In genomic region chr22:45468872-45469572, GRCh38 we compare ENCODE assay signal across 13 cellular contexts. TPM values are rescaled to one million over a fixed set of nuclear protein-coding genes. Genes with fewer than 3 reads are reported as not detected.
DNase-seq lines count a peak whose midpoint lies in the region; ATAC-seq, FAIRE-seq and TF ChIP-seq lines count a peak whose summit lies in the region.
"Had no signal": no experiment of that assay in that cellular context is flagged by ENCODE, and none has a peak within 500 bp of the region (broad histone marks: within the 10 kb centered on the region; RNA-seq: fewer than 3 reads in every experiment).

No MANE protein-coding gene starts in this region.

- no peaks in the 10 kb centered on the region for H4K20me1 ChIP-seq in astrocyte (ENCODE audit: insufficient read depth, low read length)

- no peak overlapping the region for H2AFZ ChIP-seq in astrocyte (ENCODE audit: low read depth, low read length)

- peaks cover 5% of the 10 kb centered on the region for H3K27me3 Mint-ChIP-seq in astrocyte (ENCODE audit: low read depth, unreplicated experiment)

- no peak for TF ChIP-seq CTCF in astrocyte (IDR thresholded peaks at IDR 0.05; ENCODE audit: insufficient read depth, low read depth, low read length)

- intact Hi-C loops in head of caudate nucleus (cut with DNase I) = no loop called here

- H3K27ac ChIP-seq in astrocyte (ENCODE audit: low read depth, low read length) (peak overlapping the region; percentile 31), thymus (ENCODE audit: low read depth) (peak overlapping the region; percentile 31)
- H3K27ac ChIP-seq: cardiac muscle cell had no signal

- H3K9me3 Mint-ChIP-seq in astrocyte (ENCODE audit: unreplicated experiment) = peaks cover 5% of the 10 kb centered on the region

- peak overlapping the region; percentile 13 for H3K9ac ChIP-seq in astrocyte (ENCODE audit: low read length)

- H3K4me3 Mint-ChIP-seq in astrocyte (ENCODE audit: unreplicated experiment) = no peak overlapping the region

- no peaks in the 10 kb centered on the region for H3K36me3 ChIP-seq in astrocyte (ENCODE audit: insufficient read depth, low read length)
- H3K36me3 ChIP-seq in thymus (ENCODE audit: control insufficient read depth, insufficient read depth) = no peaks in the 10 kb centered on the region
- H3K36me3 ChIP-seq: cardiac muscle cell had no signal

- FAIRE-seq in astrocyte (lab: Jason Lieb, UNC) = no peak
- FAIRE-seq: TTC549 had no signal

- DNase-seq in HS-27A (ENCODE audit: low read depth) = peak; percentile 22
- peak; percentile 68 for DNase-seq in astrocyte (ENCODE audit: low read depth)
- peak in 27 of 42 donors; percentile 4 to 78 (median 33) for DNase-seq in head of caudate nucleus
- no peak for DNase-seq in MV-4-11 (lab: John Stamatoyannopoulos, UW)
- DNase-seq in stimulated activated CD4-positive, alpha-beta T cell treated with anti-CD3 and anti-CD28 coated beads, Interleukin-1b, Interleukin-23, amount 100 ng/mL, for 48 hours = no peak
- no peak for DNase-seq in iPS-NIHi7 (ENCODE audit: extremely low spot score)
- DNase-seq: activated T-cell treated with anti-CD3 and anti-CD28 coated beads for 4 hours; GF-D8; stimulated activated naive CD4-positive, alpha-beta T cell had no signal

- peaks cover 10% of the 10 kb centered on the region for H3K4me1 Mint-ChIP-seq in astrocyte (ENCODE audit: low read depth, unreplicated experiment)

- H3K79me2 ChIP-seq in astrocyte (ENCODE audit: insufficient read depth, low read length) = no peaks in the 10 kb centered on the region

- WGBS in thymus = 86% methylated on average over 12 of the region's 12 CpGs

- H3K4me1 ChIP-seq in astrocyte (ENCODE audit: insufficient read depth, low read length) (peaks cover 12% of the 10 kb centered on the region), thymus (ENCODE audit: control insufficient read depth, insufficient read depth, low read length) (no peaks in the 10 kb centered on the region)

- H3K27ac Mint-ChIP-seq in astrocyte (ENCODE audit: unreplicated experiment) = no peak overlapping the region

- H3K36me3 Mint-ChIP-seq in astrocyte (ENCODE audit: low read depth, unreplicated experiment) = no peaks in the 10 kb centered on the region

- no peak for ATAC-seq in GM21528 (IDR thresholded peaks at IDR 0.05; ENCODE audit: low FRiP score, unreplicated experiment)

- H3K27me3 ChIP-seq in astrocyte (ENCODE audit: insufficient read depth, low read length) (no peaks in the 10 kb centered on the region), thymus (ENCODE audit: control insufficient read depth, insufficient read depth) (no peaks in the 10 kb centered on the region)
- H3K27me3 ChIP-seq: cardiac muscle cell had no signal

- H3K4me2 ChIP-seq in astrocyte (ENCODE audit: low read length) = peak overlapping the region; percentile 71

- H3K9me3 ChIP-seq in astrocyte (ENCODE audit: insufficient read depth, low read depth, low read length) (peaks cover 4% of the 10 kb centered on the region), thymus (ENCODE audit: control insufficient read depth) (no peaks in the 10 kb centered on the region)

- no peak overlapping the region for H3K4me3 ChIP-seq in astrocyte (ENCODE audit: insufficient read depth, low read depth, low read length)
- no peak overlapping the region for H3K4me3 ChIP-seq in thymus (ENCODE audit: low read length)
- H3K4me3 ChIP-seq: cardiac muscle cell had no signal

RNA-seq across cellular contexts. Expression of gene FBLN1, which starts 33.7 kb away (rescaled TPM):
- 69.2 and 72.5 TPM in 2 replicates for total RNA-seq in astrocyte
- polyA plus RNA-seq in thymus = 36.3 TPM

RNA-seq across cellular contexts. Expression of gene RIBC2, which starts 55.5 kb away (rescaled TPM):
- not detected in 2 replicates for total RNA-seq in astrocyte
- 0.66 TPM for polyA plus RNA-seq in thymus

RNA-seq across cellular contexts. Expression of gene SMC1B, which starts 55.6 kb away (rescaled TPM):
- not detected in 2 replicates for total RNA-seq in astrocyte
- 0.11 TPM for polyA plus RNA-seq in thymus
- polyA plus RNA-seq: cardiac muscle cell had no signal

Comparison
In these comparisons a context has a peak if more than half of its experiments do, and no peak if none do; other contexts are left out.
1. DNase-seq: peak in HS-27A (single experiment), astrocyte (single experiment) and head of caudate nucleus (27 of 42); none in MV-4-11 (single experiment), stimulated activated CD4-positive, alpha-beta T cell treated with anti-CD3 and anti-CD28 coated beads, Interleukin-1b, Interleukin-23, amount 100 ng/mL, for 48 hours (single experiment) and iPS-NIHi7 (single experiment).